ENCODE assay signal across 17 cellular contexts in genomic region chr1:201774224-201774982, GRCh38. TPM values are rescaled to one million over a fixed set of nuclear protein-coding genes. Genes with fewer than 3 reads are reported as not detected.
DNase-seq lines count a peak whose midpoint lies in the region; ATAC-seq, FAIRE-seq and TF ChIP-seq lines count a peak whose summit lies in the region.
"Had no signal": no experiment of that assay in that cellular context is flagged by ENCODE, and none has a peak within 500 bp of the region (broad histone marks: within the 10 kb centered on the region; RNA-seq: fewer than 3 reads in every experiment).

No MANE protein-coding gene starts in this region.

- no peak for TF ChIP-seq EP300 in transverse colon (IDR thresholded peaks at IDR 0.05; ENCODE audit: low read depth)

- H3K9me3 ChIP-seq in astrocyte (ENCODE audit: insufficient read depth, low read depth, low read length) (no peaks in the 10 kb centered on the region), subcutaneous abdominal adipose tissue (ENCODE audit: control insufficient read depth in 5 of 5, low read length in 5 of 5) (peaks cover 4 to 11% (median 6%) of the 10 kb centered on the region in 5 donors), transverse colon (peaks cover 5% of the 10 kb centered on the region in 2 donors)

- peaks cover 2% of the 10 kb centered on the region for H3K9me3 Mint-ChIP-seq in astrocyte (ENCODE audit: unreplicated experiment)
- H3K9me3 Mint-ChIP-seq in activated T-helper 1 cell treated with anti-CD3 and anti-CD28 coated beads, Interleukin-12 subunit alpha, Interleukin-12 subunit beta, Interleukin-2, Interleukin-4 antibody, amounts not matched to agents 30 ng/mL and 10 ng/mL and 1 ng/mL, durations not matched to agents 14 hours and 24 hours and 36 hours, result peaks cover 3% of the 10 kb centered on the region

- H3K36me3 Mint-ChIP-seq in astrocyte (ENCODE audit: low read depth, unreplicated experiment), result peaks cover 10% of the 10 kb centered on the region
- H3K36me3 Mint-ChIP-seq in activated T-helper 1 cell treated with anti-CD3 and anti-CD28 coated beads, Interleukin-12 subunit alpha, Interleukin-12 subunit beta, Interleukin-2, Interleukin-4 antibody, amounts not matched to agents 30 ng/mL and 10 ng/mL and 1 ng/mL, durations not matched to agents 14 hours and 24 hours and 36 hours (ENCODE audit: low read depth), result no peaks in the 10 kb centered on the region
- H3K36me3 Mint-ChIP-seq: activated naive CD8-positive, alpha-beta T cell; CD8-positive, alpha-beta T cell had no signal

- TF ChIP-seq POLR2A in transverse colon (IDR thresholded peaks at IDR 0.05), result no peak

- H3K27ac ChIP-seq in astrocyte (ENCODE audit: low read depth, low read length) (peak overlapping the region; percentile 89), subcutaneous abdominal adipose tissue (ENCODE audit: low read depth, low read length) (peak overlapping the region; percentile 58), transverse colon (no peak overlapping the region)

- H3K79me2 ChIP-seq in astrocyte (ENCODE audit: insufficient read depth, low read length), result peaks cover 80% of the 10 kb centered on the region

- peaks cover 50% of the 10 kb centered on the region for H3K4me1 ChIP-seq in astrocyte (ENCODE audit: insufficient read depth, low read length)
- H3K4me1 ChIP-seq in subcutaneous abdominal adipose tissue (ENCODE audit: control insufficient read depth in 5 of 5, insufficient read depth in 5 of 5, low read length in 5 of 5), result peaks cover 6 to 56% (median 41%) of the 10 kb centered on the region in 5 donors
- no peaks in the 10 kb centered on the region for H3K4me1 ChIP-seq in transverse colon

- no peaks in the 10 kb centered on the region for H4K20me1 ChIP-seq in astrocyte (ENCODE audit: insufficient read depth, low read length)

- peak overlapping the region; percentile 59 for H3K4me2 ChIP-seq in astrocyte (ENCODE audit: low read length)

- H3K4me3 ChIP-seq in astrocyte (ENCODE audit: insufficient read depth, low read depth, low read length) (no peak overlapping the region), fibroblast of villous mesenchyme (ENCODE audit: low read depth, low read length) (no peak overlapping the region), subcutaneous abdominal adipose tissue (ENCODE audit: low read depth in 1 of 5, low read length in 5 of 5) (no peak overlapping the region), transverse colon (no peak overlapping the region)

- no peak for ATAC-seq in HG03460 (IDR thresholded peaks at IDR 0.05; ENCODE audit: unreplicated experiment)
- ATAC-seq: CD8-positive, alpha-beta T cell; sciatic nerve; T-helper 17 cell had no signal

- no peak overlapping the region for H3K4me3 Mint-ChIP-seq in astrocyte (ENCODE audit: unreplicated experiment)
- no peak overlapping the region for H3K4me3 Mint-ChIP-seq in activated T-helper 1 cell treated with anti-CD3 and anti-CD28 coated beads, Interleukin-12 subunit alpha, Interleukin-12 subunit beta, Interleukin-2, Interleukin-4 antibody, amounts not matched to agents 30 ng/mL and 10 ng/mL and 1 ng/mL, durations not matched to agents 14 hours and 24 hours and 36 hours
- H3K4me3 Mint-ChIP-seq: activated naive CD8-positive, alpha-beta T cell; CD8-positive, alpha-beta T cell; T-helper 17 cell had no signal

- H3K27me3 Mint-ChIP-seq in astrocyte (ENCODE audit: low read depth, unreplicated experiment), result no peaks in the 10 kb centered on the region
- peaks cover 11% of the 10 kb centered on the region for H3K27me3 Mint-ChIP-seq in activated T-helper 1 cell treated with anti-CD3 and anti-CD28 coated beads, Interleukin-12 subunit alpha, Interleukin-12 subunit beta, Interleukin-2, Interleukin-4 antibody, amounts not matched to agents 30 ng/mL and 10 ng/mL and 1 ng/mL, durations not matched to agents 14 hours and 24 hours and 36 hours (ENCODE audit: insufficient read depth)
- H3K27me3 Mint-ChIP-seq: activated naive CD8-positive, alpha-beta T cell; T-helper 17 cell had no signal

- H2AFZ ChIP-seq in astrocyte (ENCODE audit: low read depth, low read length), result no peak overlapping the region

- intact Hi-C loops in transverse colon (cut with DNase I; ENCODE audit: low total_unique reads), result no loop called here
- intact Hi-C loops in activated T-helper 1 cell treated with anti-CD3 and anti-CD28 coated beads, Interleukin-12 subunit alpha, Interleukin-12 subunit beta, Interleukin-2, Interleukin-4 antibody, amounts not matched to agents 30 ng/mL and 10 ng/mL and 1 ng/mL, durations not matched to agents 14 hours and 24 hours and 36 hours (cut with micrococcal nuclease), result no loop called here

- TF ChIP-seq CTCF in astrocyte (IDR thresholded peaks at IDR 0.05; ENCODE audit: insufficient read depth, low read depth, low read length) (no peak), fibroblast of villous mesenchyme (IDR thresholded peaks at IDR 0.05; ENCODE audit: insufficient read depth, low read depth, low read length) (no peak), transverse colon (IDR thresholded peaks at IDR 0.05) (no peak)

- no peaks in the 10 kb centered on the region for H3K36me3 ChIP-seq in astrocyte (ENCODE audit: insufficient read depth, low read length)
- peaks cover 0 to 7% (median 0%) of the 10 kb centered on the region in 5 donors for H3K36me3 ChIP-seq in subcutaneous abdominal adipose tissue (ENCODE audit: control insufficient read depth in 5 of 5, insufficient read depth in 5 of 5, low read length in 5 of 5)
- no peaks in the 10 kb centered on the region for H3K36me3 ChIP-seq in transverse colon

- WGBS in transverse colon (ENCODE audit: low coverage in 1 of 2), 2 donors, result 75 to 82% methylated on average over 3 to 4 of the region's 4 CpGs

- peak; percentile 87 for FAIRE-seq in astrocyte (lab: Jason Lieb, UNC)
- FAIRE-seq: GM19239 had no signal

- H3K9ac ChIP-seq in astrocyte (ENCODE audit: low read length) (peak overlapping the region; percentile 65), subcutaneous abdominal adipose tissue (ENCODE audit: low read length in 5 of 5) (no peak overlapping the region)

- in situ Hi-C loops in transverse colon (cut with MboI; ENCODE audit: low pct_ligation_motif_present in 1 of 4, low pct_unique_long_range_greater_than_20kb in 1 of 4, low sequenced_read_pairs in 3 of 4), result no loop called here

- peak overlapping the region; percentile 92 for H3K27ac Mint-ChIP-seq in astrocyte (ENCODE audit: unreplicated experiment)
- no peak overlapping the region for H3K27ac Mint-ChIP-seq in activated T-helper 1 cell treated with anti-CD3 and anti-CD28 coated beads, Interleukin-12 subunit alpha, Interleukin-12 subunit beta, Interleukin-2, Interleukin-4 antibody, amounts not matched to agents 30 ng/mL and 10 ng/mL and 1 ng/mL, durations not matched to agents 14 hours and 24 hours and 36 hours
- H3K27ac Mint-ChIP-seq: activated naive CD8-positive, alpha-beta T cell; CD8-positive, alpha-beta T cell; T-helper 17 cell had no signal

- DNase-seq in HPDE6-E6E7 (ENCODE audit: extremely low spot score), result peak; percentile 47
- DNase-seq in astrocyte (ENCODE audit: low read depth), result peak; percentile 93
- DNase-seq in fibroblast of villous mesenchyme (ENCODE audit: low read depth), result peak; percentile 74
- DNase-seq in transverse colon, result no peak
- DNase-seq in activated T-helper 1 cell treated with anti-CD3 and anti-CD28 coated beads, Interleukin-12 subunit alpha, Interleukin-12 subunit beta, Interleukin-2, Interleukin-4 antibody, amounts not matched to agents 30 ng/mL and 10 ng/mL and 1 ng/mL, durations not matched to agents 14 hours and 24 hours and 36 hours (ENCODE audit: low spot score), result no peak
- DNase-seq: activated CD4-positive, CD25-positive, alpha-beta regulatory T cell treated with anti-CD3 and anti-CD28 coated beads, Interleukin-2, amount 50 U/mL, for 72 hours; CD8-positive, alpha-beta T cell; GF-D8; glutamatergic neuron; NCI-H510A treated with DMSO at 0.1 percent for 48 hours; stimulated activated naive CD4-positive, alpha-beta T cell; T-helper 17 cell had no signal

- H3K27me3 ChIP-seq in astrocyte (ENCODE audit: insufficient read depth, low read length) (no peaks in the 10 kb centered on the region), subcutaneous abdominal adipose tissue (ENCODE audit: control insufficient read depth in 5 of 5, insufficient read depth in 4 of 5, low read length in 5 of 5) (no peaks in the 10 kb centered on the region), transverse colon (no peaks in the 10 kb centered on the region)

- H3K4me1 Mint-ChIP-seq in astrocyte (ENCODE audit: low read depth, unreplicated experiment), result peaks cover 36% of the 10 kb centered on the region
- no peaks in the 10 kb centered on the region for H3K4me1 Mint-ChIP-seq in activated T-helper 1 cell treated with anti-CD3 and anti-CD28 coated beads, Interleukin-12 subunit alpha, Interleukin-12 subunit beta, Interleukin-2, Interleukin-4 antibody, amounts not matched to agents 30 ng/mL and 10 ng/mL and 1 ng/mL, durations not matched to agents 14 hours and 24 hours and 36 hours (ENCODE audit: low read depth)

RNA-seq across cellular contexts. Expression of gene IPO9, which starts 54.6 kb away (rescaled TPM):
- total RNA-seq in astrocyte (47.9 and 50.2 TPM in 2 replicates), fibroblast of villous mesenchyme (28.3 and 28.9 TPM in 2 replicates), transverse colon (10 to 100 TPM in 1 of 4 donors, 1 to 10 TPM in 3; 2.0 to 13.0 (median 7.9) TPM)
- 58.5 and 61.6 TPM in 2 replicates for total RNA-seq in activated T-helper 1 cell treated with anti-CD3 and anti-CD28 coated beads, Interleukin-12 subunit alpha, Interleukin-12 subunit beta, Interleukin-2, Interleukin-4 antibody, amounts not matched to agents 30 ng/mL and 10 ng/mL and 1 ng/mL, durations not matched to agents 14 hours and 24 hours and 36 hours

Comparison
In these comparisons a context has a peak if more than half of its experiments do, and no peak if none do; other contexts are left out.
1. DNase-seq: peak in HPDE6-E6E7 (single experiment), astrocyte (single experiment) and fibroblast of villous mesenchyme (single experiment); none in transverse colon (single experiment) and activated T-helper 1 cell treated with anti-CD3 and anti-CD28 coated beads, Interleukin-12 subunit alpha, Interleukin-12 subunit beta, Interleukin-2, Interleukin-4 antibody, amounts not matched to agents 30 ng/mL and 10 ng/mL and 1 ng/mL, durations not matched to agents 14 hours and 24 hours and 36 hours (single experiment).
2. H3K27ac ChIP-seq: peak in astrocyte (single experiment) and subcutaneous abdominal adipose tissue (single experiment); none in transverse colon (0 of 4).